ENCODE assay signal across 16 cellular contexts in genomic region chr11:73623651-73624050, GRCh38. TPM values are rescaled to one million over a fixed set of nuclear protein-coding genes. Genes with fewer than 3 reads are reported as not detected.
A peak's percentile ranks its signal among the peaks of the same experiment; 100 is the strongest.
DNase-seq lines count a peak whose midpoint lies in the region; ATAC-seq and TF ChIP-seq lines count a peak whose summit lies in the region.
"Had no signal": no experiment of that assay in that cellular context is flagged by ENCODE, and none has a peak within 500 bp of the region (broad histone marks: within the 10 kb centered on the region; RNA-seq: fewer than 3 reads in every experiment).

No MANE protein-coding gene starts in this region.

- intact Hi-C loops in sciatic nerve (cut with DNase I) (no loop called here), left colon (cut with DNase I, micrococcal nuclease) (no loop called here), Caco-2 (cut with micrococcal nuclease; ENCODE audit: unreplicated experiment) (loop anchor here (2.0 kb wide), 1 partner anchor 25 kb away; the partner anchor contains the start of gene FAM168A)

- in situ Hi-C loops in KBM-7 (cut with MboI; ENCODE audit: low pct_unique_long_range_greater_than_20kb, low sequenced_read_pairs), result no loop called here

- H3K9me3 ChIP-seq in Caco-2, result peaks cover 3% of the 10 kb centered on the region; the same call in 1 of the 2 replicates
- H3K9me3 ChIP-seq: prostate gland had no signal

- peaks cover 9% of the 10 kb centered on the region for H3K9me3 Mint-ChIP-seq in Caco-2 (ENCODE audit: unreplicated experiment)
- H3K9me3 Mint-ChIP-seq: activated CD4-positive, alpha-beta memory T cell treated with anti-CD3 and anti-CD28 coated beads for 36 hours; CD4-positive, CD25-positive, alpha-beta regulatory T cell had no signal

- BruUV-seq in Caco-2 (replicated peaks; lab: Mats Ljungman, UMichigan), result no TSS peak

- no peaks in the 10 kb centered on the region for H3K36me3 Mint-ChIP-seq in Caco-2 (ENCODE audit: insufficient read depth, unreplicated experiment)
- H3K36me3 Mint-ChIP-seq: activated CD4-positive, alpha-beta memory T cell treated with anti-CD3 and anti-CD28 coated beads for 36 hours; CD4-positive, CD25-positive, alpha-beta regulatory T cell had no signal

- POLR2A ChIA-PET in Caco-2 (lab: Charles Lee), result no interaction called here

- H3K36me3 ChIP-seq in Caco-2 (ENCODE audit: control insufficient read depth, insufficient read depth, low read length), result no peaks in the 10 kb centered on the region
- H3K36me3 ChIP-seq: prostate gland had no signal

- ATAC-seq in sciatic nerve, result peak; percentile 62
- no peak for ATAC-seq in left colon
- no peak for ATAC-seq in GM18520 (IDR thresholded peaks at IDR 0.05; ENCODE audit: unreplicated experiment)

- CTCF ChIA-PET in Caco-2 (lab: Charles Lee), result interaction anchor here (0.7 to 3.4 kb wide), 3 partner anchors 14 to 308 kb away, joined by 3 to 113 read pairs (median 32); no protein-coding TSS in a partner anchor

- peaks cover 16% of the 10 kb centered on the region for H3K4me1 Mint-ChIP-seq in Caco-2 (ENCODE audit: low read depth, unreplicated experiment)

- DNase-seq in KBM-7 (peak; percentile 77), SIG-M5 (lab: John Stamatoyannopoulos, UW) (peak; percentile 50), inferior parietal cortex (ENCODE audit: extremely low spot score) (peak; percentile 32), sciatic nerve (ENCODE audit: low spot score) (no peak), left colon (no peak), Caco-2 (no peak)
- DNase-seq in activated CD8-positive, alpha-beta memory T cell treated with anti-CD3 and anti-CD28 coated beads, Interleukin-2, amount 50 U/mL, for 4 hours, result no peak
- DNase-seq: activated CD4-positive, alpha-beta memory T cell treated with anti-CD3 and anti-CD28 coated beads for 36 hours; activated gamma-delta T cell; CD4-positive, CD25-positive, alpha-beta regulatory T cell; NCI-H1105; NCI-H345; stimulated activated CD4-positive, alpha-beta T cell treated with anti-CD3 and anti-CD28 coated beads, Interleukin-2, amount 100 ng/mL, for 24 hours; stimulated activated CD8-positive, alpha-beta memory T cell treated with anti-CD3 and anti-CD28 coated beads, Interleukin-4, amount 100 ng/mL, for 48 hours had no signal

- no peak for TF ChIP-seq CTCF in Caco-2 (IDR thresholded peaks at IDR 0.05; ENCODE audit: insufficient read depth in 1 of 2, low read depth in 1 of 2, low read length in 1 of 2, severe bottlenecking in 1 of 2, unreplicated experiment in 1 of 2)

- peaks cover 5% of the 10 kb centered on the region for H3K27me3 Mint-ChIP-seq in Caco-2 (ENCODE audit: insufficient read depth, unreplicated experiment)

- no peaks in the 10 kb centered on the region for H3K27me3 ChIP-seq in Caco-2 (replicated peaks; ENCODE audit: control insufficient read depth, insufficient read depth, low read length)

- H3K4me3 Mint-ChIP-seq in Caco-2 (ENCODE audit: unreplicated experiment), result no peak overlapping the region
- H3K4me3 Mint-ChIP-seq: activated CD4-positive, alpha-beta memory T cell treated with anti-CD3 and anti-CD28 coated beads for 36 hours; CD4-positive, CD25-positive, alpha-beta regulatory T cell had no signal

- H3K27ac Mint-ChIP-seq in Caco-2 (ENCODE audit: unreplicated experiment), result no peak overlapping the region
- H3K27ac Mint-ChIP-seq: activated CD4-positive, alpha-beta memory T cell treated with anti-CD3 and anti-CD28 coated beads for 36 hours had no signal

- no peak overlapping the region for H3K4me3 ChIP-seq in Caco-2 (ENCODE audit: low read depth, low read length)
- H3K4me3 ChIP-seq: prostate gland had no signal

- peaks cover 9% of the 10 kb centered on the region for H3K4me1 ChIP-seq in Caco-2
- H3K4me1 ChIP-seq: prostate gland had no signal

RNA-seq across cellular contexts. Expression of gene PLEKHB1, which starts 22.7 kb away (rescaled TPM):
- 370 TPM for total RNA-seq in sciatic nerve
- 10 to 100 TPM; 11.9 to 15.7 TPM for total RNA-seq in left colon
- 12.7 and 15.5 TPM in 2 replicates for total RNA-seq in Caco-2 (2022)

RNA-seq across cellular contexts. Expression of gene FAM168A, which starts 25.7 kb away (rescaled TPM):
- total RNA-seq in sciatic nerve (52.2 TPM), left colon (10 to 100 TPM; 18.8 to 23.3 TPM), Caco-2 (2022) (46.0 and 50.2 TPM in 2 replicates)

Comparison
In these comparisons a context has a peak if more than half of its experiments do, and no peak if none do; other contexts are left out.
1. DNase-seq: peak in KBM-7 (single experiment), SIG-M5 (single experiment) and inferior parietal cortex (single experiment); none in sciatic nerve (single experiment), activated CD8-positive, alpha-beta memory T cell treated with anti-CD3 and anti-CD28 coated beads, Interleukin-2, amount 50 U/mL, for 4 hours (single experiment), left colon (0 of 2) and Caco-2 (0 of 2).
2. RNA of gene PLEKHB1, which starts 22.7 kb away (total RNA-seq): 370 TPM in sciatic nerve (single experiment); 11.9 to 15.7 TPM in left colon and 12.7 to 15.5 TPM in Caco-2; every median in the first group is over 10 times any median in the second.